Comparison of ENCODE assay signal across 28 cellular contexts in genomic region chr3:107307205-107307604, GRCh38.
"Had no signal": no experiment of that assay in that cellular context is flagged by ENCODE, and none has a peak within 500 bp of the region (broad histone marks: within the 10 kb centered on the region; RNA-seq: fewer than 3 reads in every experiment).

No MANE protein-coding gene starts in this region.

- H3K36me3 ChIP-seq: left lung, lower lobe of right lung, pancreas, prostate gland, stomach, thyroid gland, transverse colon, upper lobe of right lung had no signal

- H3K4me1 ChIP-seq: left lung, lower lobe of right lung, pancreas, prostate gland, stomach, testis, thyroid gland, transverse colon, upper lobe of right lung had no signal

- DNase-seq: hypothalamus; immature natural killer cell; kidney; left colon; left lung; lower lobe of right lung; mammary epithelial cell; mesenchymal stem cell; naive thymus-derived CD8-positive, alpha-beta T cell; nucleus accumbens; pancreas; posterior cingulate gyrus; retina; right cardiac atrium; stimulated activated CD4-positive, alpha-beta T cell treated with anti-CD3 and anti-CD28 coated beads, Interleukin-12 subunit alpha, Interleukin-12 subunit beta, amount 100 ng/mL, for 4 hours; stimulated activated CD4-positive, alpha-beta T cell treated with anti-CD3 and anti-CD28 coated beads, Interleukin-15, amount 100 ng/mL, for 24 hours; stimulated activated CD4-positive, alpha-beta T cell treated with anti-CD3 and anti-CD28 coated beads, Interleukin-2, amount 100 ng/mL, for 24 hours; stimulated activated CD4-positive, alpha-beta T cell treated with anti-CD3 and anti-CD28 coated beads, Interleukin-4, amount 100 ng/mL, for 1 hour; stimulated activated naive B cell treated with anti-CD40 and anti-IgM and Interleukin-4, amounts not matched to agents 10 μg/mL and 1 μg/mL and 100 μg/mL, for 72 hours; stimulated activated naive CD8-positive, alpha-beta T cell treated with anti-CD3 and anti-CD28 coated beads, Interleukin-15, Interleukin-2, amounts not matched to agents 100 U/mL and 50 U/mL, for 24 hours; stomach; testis; thyroid gland; transverse colon; upper lobe of right lung had no signal

- ATAC-seq: left colon; left lung; lower lobe of right lung; naive thymus-derived CD8-positive, alpha-beta T cell; pancreas; right cardiac atrium; sciatic nerve; stimulated activated naive CD8-positive, alpha-beta T cell treated with anti-CD3 and anti-CD28 coated beads, Interleukin-15, Interleukin-2, amounts not matched to agents 100 U/mL and 50 U/mL, for 24 hours; upper lobe of right lung had no signal

- H3K27ac ChIP-seq: left lung, lower lobe of right lung, pancreas, prostate gland, skin epidermis, stomach, testis, thyroid gland, transverse colon, upper lobe of right lung had no signal

- H3K9me3 ChIP-seq: left lung, lower lobe of right lung, pancreas, prostate gland, stomach, testis, thyroid gland, transverse colon, upper lobe of right lung had no signal

- H3K4me3 ChIP-seq: left lung, lower lobe of right lung, pancreas, prostate gland, skin epidermis, stomach, testis, thyroid gland, transverse colon, upper lobe of right lung had no signal

- H3K27me3 ChIP-seq: left lung, pancreas, stomach, testis, thyroid gland, transverse colon, upper lobe of right lung had no signal
